4 cellular contexts compared by ENCODE assay signal in the genomic region with DNA sequence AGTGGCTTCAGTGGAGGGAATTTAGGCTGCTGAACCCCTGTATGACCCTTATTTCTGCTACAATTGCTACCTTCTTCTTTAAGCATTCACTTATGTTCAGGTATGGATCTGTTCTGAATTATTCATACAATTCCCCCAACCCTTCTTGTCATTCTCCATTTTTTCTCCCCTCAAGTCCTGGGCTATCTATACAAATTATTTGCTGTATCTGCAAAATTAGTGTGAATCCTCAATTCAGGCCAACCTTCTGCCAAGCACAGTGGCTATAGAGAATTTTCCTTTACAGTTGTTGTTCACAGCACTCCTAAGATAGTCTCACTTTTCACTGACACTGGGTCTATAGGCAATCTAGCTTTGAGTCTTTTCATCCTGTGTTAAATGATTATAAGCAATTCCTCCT.
TF ChIP-seq lines count a peak whose summit lies in the region.

No MANE protein-coding gene starts in this region.

TF ChIP-seq in HepG2, 621 proteins besides CTCF, POLR2A, EP300 and RAD21 (continues in another document):
- TF ChIP-seq, protein P1, sequence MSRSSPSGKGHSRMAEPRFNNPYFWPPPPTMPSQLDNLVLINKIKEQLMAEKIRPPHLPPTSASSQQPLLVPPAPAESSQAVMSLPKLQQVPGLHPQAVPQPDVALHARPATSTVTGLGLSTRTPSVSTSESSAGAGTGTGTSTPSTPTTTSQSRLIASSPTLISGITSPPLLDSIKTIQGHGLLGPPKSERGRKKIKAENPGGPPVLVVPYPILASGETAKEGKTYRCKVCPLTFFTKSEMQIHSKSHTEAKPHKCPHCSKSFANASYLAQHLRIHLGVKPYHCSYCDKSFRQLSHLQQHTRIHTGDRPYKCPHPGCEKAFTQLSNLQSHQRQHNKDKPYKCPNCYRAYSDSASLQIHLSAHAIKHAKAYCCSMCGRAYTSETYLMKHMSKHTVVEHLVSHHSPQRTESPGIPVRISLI (CRISPR knock-in tag; IDR thresholded peaks at IDR 0.05; ENCODE audit: borderline replicate concordance): no peak
- no peak for TF ChIP-seq NFKB2 (CRISPR knock-in tag; IDR thresholded peaks at IDR 0.05; ENCODE audit: borderline replicate concordance)
- TF ChIP-seq SCMH1 (CRISPR knock-in tag; IDR thresholded peaks at IDR 0.05; ENCODE audit: borderline replicate concordance): no peak
- no peak for TF ChIP-seq PRPF4 (IDR thresholded peaks at IDR 0.05; ENCODE audit: low read depth, low read length, poor library complexity, severe bottlenecking)
- TF ChIP-seq MAFK (conservative IDR thresholded peaks at IDR 0.05 in 1 of 2, IDR thresholded peaks at IDR 0.05 in 1 of 2; ENCODE audit: low read length in 2 of 2): peak; percentile 61 to 67
- peak; percentile 34; the same call in 1 of the 2 replicates for TF ChIP-seq MAFF (IDR thresholded peaks at IDR 0.05; ENCODE audit: low read depth, low read length)
- TF ChIP-seq, protein P2, sequence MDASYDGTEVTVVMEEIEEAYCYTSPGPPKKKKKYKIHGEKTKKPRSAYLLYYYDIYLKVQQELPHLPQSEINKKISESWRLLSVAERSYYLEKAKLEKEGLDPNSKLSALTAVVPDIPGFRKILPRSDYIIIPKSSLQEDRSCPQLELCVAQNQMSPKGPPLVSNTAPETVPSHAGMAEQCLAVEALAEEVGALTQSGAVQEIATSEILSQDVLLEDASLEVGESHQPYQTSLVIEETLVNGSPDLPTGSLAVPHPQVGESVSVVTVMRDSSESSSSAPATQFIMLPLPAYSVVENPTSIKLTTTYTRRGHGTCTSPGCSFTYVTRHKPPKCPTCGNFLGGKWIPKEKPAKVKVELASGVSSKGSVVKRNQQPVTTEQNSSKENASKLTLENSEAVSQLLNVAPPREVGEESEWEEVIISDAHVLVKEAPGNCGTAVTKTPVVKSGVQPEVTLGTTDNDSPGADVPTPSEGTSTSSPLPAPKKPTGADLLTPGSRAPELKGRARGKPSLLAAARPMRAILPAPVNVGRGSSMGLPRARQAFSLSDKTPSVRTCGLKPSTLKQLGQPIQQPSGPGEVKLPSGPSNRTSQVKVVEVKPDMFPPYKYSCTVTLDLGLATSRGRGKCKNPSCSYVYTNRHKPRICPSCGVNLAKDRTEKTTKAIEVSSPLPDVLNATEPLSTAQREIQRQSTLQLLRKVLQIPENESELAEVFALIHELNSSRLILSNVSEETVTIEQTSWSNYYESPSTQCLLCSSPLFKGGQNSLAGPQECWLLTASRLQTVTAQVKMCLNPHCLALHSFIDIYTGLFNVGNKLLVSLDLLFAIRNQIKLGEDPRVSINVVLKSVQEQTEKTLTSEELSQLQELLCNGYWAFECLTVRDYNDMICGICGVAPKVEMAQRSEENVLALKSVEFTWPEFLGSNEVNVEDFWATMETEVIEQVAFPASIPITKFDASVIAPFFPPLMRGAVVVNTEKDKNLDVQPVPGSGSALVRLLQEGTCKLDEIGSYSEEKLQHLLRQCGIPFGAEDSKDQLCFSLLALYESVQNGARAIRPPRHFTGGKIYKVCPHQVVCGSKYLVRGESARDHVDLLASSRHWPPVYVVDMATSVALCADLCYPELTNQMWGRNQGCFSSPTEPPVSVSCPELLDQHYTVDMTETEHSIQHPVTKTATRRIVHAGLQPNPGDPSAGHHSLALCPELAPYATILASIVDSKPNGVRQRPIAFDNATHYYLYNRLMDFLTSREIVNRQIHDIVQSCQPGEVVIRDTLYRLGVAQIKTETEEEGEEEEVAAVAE (CRISPR knock-in tag; IDR thresholded peaks at IDR 0.05; ENCODE audit: borderline replicate concordance): no peak

TF ChIP-seq in A549, 52 proteins besides CTCF, POLR2A, EP300 and RAD21:
- TF ChIP-seq FOSB (CRISPR knock-in tag; IDR thresholded peaks at IDR 0.05) (no peak), TP53 (CRISPR knock-in tag; IDR thresholded peaks at IDR 0.05) (no peak), GATA3 (IDR thresholded peaks at IDR 0.05; ENCODE audit: borderline replicate concordance) (no peak), RFX5 (IDR thresholded peaks at IDR 0.05) (no peak), KDM1A (IDR thresholded peaks at IDR 0.05; ENCODE audit: low read depth) (no peak), PHF8 (IDR thresholded peaks at IDR 0.05; ENCODE audit: borderline replicate concordance, low read depth) (no peak), MAFK (IDR thresholded peaks at IDR 0.05; ENCODE audit: partially characterized antibody) (peak; percentile 79), HOXA7 (CRISPR knock-in tag; IDR thresholded peaks at IDR 0.05) (no peak)
- TF ChIP-seq, protein P3, sequence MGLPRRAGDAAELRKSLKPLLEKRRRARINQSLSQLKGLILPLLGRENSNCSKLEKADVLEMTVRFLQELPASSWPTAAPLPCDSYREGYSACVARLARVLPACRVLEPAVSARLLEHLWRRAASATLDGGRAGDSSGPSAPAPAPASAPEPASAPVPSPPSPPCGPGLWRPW (IDR thresholded peaks at IDR 0.05): no peak

TF ChIP-seq in IMR-90, 13 proteins besides CTCF, POLR2A, EP300 and RAD21:
- TF ChIP-seq BHLHE40 (IDR thresholded peaks at IDR 0.05; ENCODE audit: low read depth, low read length) (no peak), NFE2L2 (IDR thresholded peaks at IDR 0.05; ENCODE audit: low read depth, low read length) (no peak), SMC3 (IDR thresholded peaks at IDR 0.05; ENCODE audit: low read depth, low read length) (no peak), CEBPB (IDR thresholded peaks at IDR 0.05; ENCODE audit: low read depth, low read length) (no peak), MAZ (IDR thresholded peaks at IDR 0.05; ENCODE audit: borderline replicate concordance, low read depth, low read length) (no peak), CHD1 (IDR thresholded peaks at IDR 0.05; ENCODE audit: low read depth, low read length) (no peak), MAFK (IDR thresholded peaks at IDR 0.05; ENCODE audit: low read depth, low read length) (peak; percentile 42)

TF ChIP-seq in K562, 482 proteins besides CTCF, POLR2A, EP300 and RAD21:
- TF ChIP-seq RBM17 (IDR thresholded peaks at IDR 0.05; ENCODE audit: borderline replicate concordance, low read depth, low read length): no peak
- no peak for TF ChIP-seq CHD1 (IDR thresholded peaks at IDR 0.05; ENCODE audit: low read length)
- no peak for TF ChIP-seq SRSF3 (IDR thresholded peaks at IDR 0.05; ENCODE audit: insufficient read depth, low read length)
- 0 out of 2 replicates have a peak, but pooled peaks have one; percentile 28 for TF ChIP-seq ZNF316 (IDR thresholded peaks at IDR 0.05)
- 0 out of 2 replicates have a peak, but pooled peaks have one; percentile 20 for TF ChIP-seq MAFG (tag; conservative IDR thresholded peaks at IDR 0.05)
- TF ChIP-seq MAFK (IDR thresholded peaks at IDR 0.05; ENCODE audit: low read length): no peak
